In genomic region chr2:8004250-8004681, GRCh38 we compare ENCODE assay signal across 8 cellular contexts.
DNase-seq lines count a peak whose midpoint lies in the region; ATAC-seq and TF ChIP-seq lines count a peak whose summit lies in the region.

No MANE protein-coding gene starts in this region.

- peak overlapping the region in 6 of 7 donors; percentile 52 to 89 (median 67) for H3K27ac Mint-ChIP-seq in CD14-positive monocyte

- H3K9me3 Mint-ChIP-seq in CD14-positive monocyte: no peaks in the 10 kb centered on the region

- peak; percentile 91 for ATAC-seq in omental fat pad (ENCODE audit: low FRiP score)
- no peak for ATAC-seq in GM21619 (IDR thresholded peaks at IDR 0.05; ENCODE audit: unreplicated experiment)
- no peak for ATAC-seq in GM18870 (IDR thresholded peaks at IDR 0.05; ENCODE audit: unreplicated experiment)

- intact Hi-C loops in CD14-positive monocyte (cut with micrococcal nuclease): loop anchor here (5.0 to 10.0 kb wide), 3 partner anchors 171 to 683 kb away; no protein-coding TSS in a partner anchor

- TF ChIP-seq CTCF in CD14-positive monocyte (IDR thresholded peaks at IDR 0.05) (no peak), omental fat pad (IDR thresholded peaks at IDR 0.05) (no peak)

- H3K27me3 Mint-ChIP-seq in CD14-positive monocyte (ENCODE audit: low read depth in 3 of 3): peaks cover 0 to 2% (median 0%) of the 10 kb centered on the region in 3 donors

- H3K4me1 Mint-ChIP-seq in CD14-positive monocyte: peaks cover 20% of the 10 kb centered on the region

- no peak for TF ChIP-seq POLR2A in erythroblast (IDR thresholded peaks at IDR 0.05; ENCODE audit: low read length)

- DNase-seq in CD14-positive monocyte (ENCODE audit: low spot score): peak; percentile 77
- peak; percentile 67 for DNase-seq in NCI-H2171 (lab: John Stamatoyannopoulos, UW)
- peak; percentile 96 to 97 for DNase-seq in erythroblast (lab: John Stamatoyannopoulos, UW)
- DNase-seq in omental fat pad (ENCODE audit: low spot score): no peak
- no peak for DNase-seq in mesenteric fat pad (ENCODE audit: low spot score)
- no peak for DNase-seq in midbrain (lab: John Stamatoyannopoulos, UW)

- H3K4me3 Mint-ChIP-seq in CD14-positive monocyte: peak overlapping the region in 1 of 2 donors; percentile 5

- no peaks in the 10 kb centered on the region for H3K36me3 Mint-ChIP-seq in CD14-positive monocyte

Comparison
In these comparisons a context has a peak if more than half of its experiments do, and no peak if none do; other contexts are left out.
1. DNase-seq: peak in CD14-positive monocyte (single experiment), NCI-H2171 (single experiment) and erythroblast (2 of 2); none in omental fat pad (single experiment), mesenteric fat pad (single experiment) and midbrain (single experiment).